Comparison of ENCODE assay signal across 1 cellular context in the genomic region with DNA sequence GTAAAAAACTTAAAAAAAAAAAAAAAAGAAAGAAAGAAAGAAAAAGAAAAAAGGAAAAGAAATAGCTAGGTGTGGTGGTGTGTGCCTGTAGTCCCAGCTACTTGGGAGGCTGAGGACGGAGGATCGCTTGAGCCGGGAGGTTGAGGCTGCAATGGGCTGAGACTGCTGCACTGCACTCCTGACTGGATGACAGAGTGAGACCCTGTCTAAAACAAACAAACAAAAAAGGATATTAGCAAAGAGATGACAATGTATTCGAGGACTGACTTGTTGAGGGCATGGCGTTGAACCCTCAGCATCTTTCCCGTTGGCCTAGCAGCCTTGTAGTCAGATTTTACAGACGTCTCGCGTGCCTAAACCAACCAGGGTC.
TF ChIP-seq lines count a peak whose summit lies in the region.

No MANE protein-coding gene starts in this region.

TF ChIP-seq in HepG2, 621 proteins besides CTCF, POLR2A, EP300 and RAD21:
- 0 out of 2 replicates have a peak, but pooled peaks have one; percentile 15 for TF ChIP-seq ZMAT3 (CRISPR knock-in tag; conservative IDR thresholded peaks at IDR 0.05)
- TF ChIP-seq MXD4 (CRISPR knock-in tag; IDR thresholded peaks at IDR 0.05): no peak
- no peak for TF ChIP-seq ZNF674 (CRISPR knock-in tag; IDR thresholded peaks at IDR 0.05; ENCODE audit: low read depth)
- TF ChIP-seq, protein P1, sequence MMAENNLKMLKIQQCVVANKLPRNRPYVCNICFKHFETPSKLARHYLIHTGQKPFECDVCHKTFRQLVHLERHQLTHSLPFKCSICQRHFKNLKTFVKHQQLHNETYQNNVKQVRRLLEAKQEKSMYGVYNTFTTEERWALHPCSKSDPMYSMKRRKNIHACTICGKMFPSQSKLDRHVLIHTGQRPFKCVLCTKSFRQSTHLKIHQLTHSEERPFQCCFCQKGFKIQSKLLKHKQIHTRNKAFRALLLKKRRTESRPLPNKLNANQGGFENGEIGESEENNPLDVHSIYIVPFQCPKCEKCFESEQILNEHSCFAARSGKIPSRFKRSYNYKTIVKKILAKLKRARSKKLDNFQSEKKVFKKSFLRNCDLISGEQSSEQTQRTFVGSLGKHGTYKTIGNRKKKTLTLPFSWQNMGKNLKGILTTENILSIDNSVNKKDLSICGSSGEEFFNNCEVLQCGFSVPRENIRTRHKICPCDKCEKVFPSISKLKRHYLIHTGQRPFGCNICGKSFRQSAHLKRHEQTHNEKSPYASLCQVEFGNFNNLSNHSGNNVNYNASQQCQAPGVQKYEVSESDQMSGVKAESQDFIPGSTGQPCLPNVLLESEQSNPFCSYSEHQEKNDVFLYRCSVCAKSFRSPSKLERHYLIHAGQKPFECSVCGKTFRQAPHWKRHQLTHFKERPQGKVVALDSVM (CRISPR knock-in tag; IDR thresholded peaks at IDR 0.05): peak; percentile 98
- TF ChIP-seq, protein P2, sequence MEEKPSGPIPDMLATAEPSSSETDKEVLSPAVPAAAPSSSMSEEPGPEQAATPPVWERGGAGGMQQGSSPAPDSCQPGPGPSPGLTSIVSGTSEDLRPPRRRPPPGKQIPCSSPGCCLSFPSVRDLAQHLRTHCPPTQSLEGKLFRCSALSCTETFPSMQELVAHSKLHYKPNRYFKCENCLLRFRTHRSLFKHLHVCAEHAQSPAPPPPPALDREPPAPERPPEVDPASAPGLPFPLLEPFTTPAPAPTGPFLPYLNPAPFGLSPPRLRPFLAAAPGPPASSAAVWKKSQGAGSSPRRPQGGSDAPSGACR (CRISPR knock-in tag; IDR thresholded peaks at IDR 0.05): peak; percentile 36; the same call in 1 of the 2 replicates
- 0 out of 2 replicates have a peak, but pooled peaks have one; percentile 29 for TF ChIP-seq ZNF703 (CRISPR knock-in tag; IDR thresholded peaks at IDR 0.05; ENCODE audit: borderline replicate concordance)
- peak; percentile 29; the same call in 1 of the 2 replicates for TF ChIP-seq KDM1A (CRISPR knock-in tag; IDR thresholded peaks at IDR 0.05)
- TF ChIP-seq ZNF737 (CRISPR knock-in tag; IDR thresholded peaks at IDR 0.05; ENCODE audit: borderline replicate concordance): 0 out of 2 replicates have a peak, but pooled peaks have one; percentile 30
- TF ChIP-seq ZNF460 (CRISPR knock-in tag; IDR thresholded peaks at IDR 0.05; ENCODE audit: borderline replicate concordance): peak; percentile 19; the same call in 1 of the 2 replicates
- no peak for TF ChIP-seq ZNF747 (CRISPR knock-in tag; IDR thresholded peaks at IDR 0.05; ENCODE audit: borderline replicate concordance)
- TF ChIP-seq GTF3A (CRISPR knock-in tag; conservative IDR thresholded peaks at IDR 0.05): no peak
- TF ChIP-seq ZNF512B (CRISPR knock-in tag; IDR thresholded peaks at IDR 0.05; ENCODE audit: borderline replicate concordance): no peak
- 0 out of 2 replicates have a peak, but pooled peaks have one; percentile 56 for TF ChIP-seq ZNF296 (CRISPR knock-in tag; conservative IDR thresholded peaks at IDR 0.05)
- no peak for TF ChIP-seq ZNF441 (CRISPR knock-in tag; IDR thresholded peaks at IDR 0.05; ENCODE audit: borderline replicate concordance)
- peak; percentile 5; the same call in 1 of the 2 replicates for TF ChIP-seq HDAC1 (CRISPR knock-in tag; IDR thresholded peaks at IDR 0.05)
- 0 out of 2 replicates have a peak, but pooled peaks have one; percentile 5 for TF ChIP-seq SP2 (CRISPR knock-in tag; IDR thresholded peaks at IDR 0.05)
- TF ChIP-seq HIC2 (CRISPR knock-in tag; IDR thresholded peaks at IDR 0.05; ENCODE audit: low read depth): 0 out of 2 replicates have a peak, but pooled peaks have one; percentile 33
- TF ChIP-seq JUN (CRISPR knock-in tag; IDR thresholded peaks at IDR 0.05): no peak
- TF ChIP-seq LCORL (IDR thresholded peaks at IDR 0.05): no peak
- TF ChIP-seq LCORL (CRISPR knock-in tag; IDR thresholded peaks at IDR 0.05): peak; percentile 40; the same call in 1 of the 2 replicates
- TF ChIP-seq, protein P3, sequence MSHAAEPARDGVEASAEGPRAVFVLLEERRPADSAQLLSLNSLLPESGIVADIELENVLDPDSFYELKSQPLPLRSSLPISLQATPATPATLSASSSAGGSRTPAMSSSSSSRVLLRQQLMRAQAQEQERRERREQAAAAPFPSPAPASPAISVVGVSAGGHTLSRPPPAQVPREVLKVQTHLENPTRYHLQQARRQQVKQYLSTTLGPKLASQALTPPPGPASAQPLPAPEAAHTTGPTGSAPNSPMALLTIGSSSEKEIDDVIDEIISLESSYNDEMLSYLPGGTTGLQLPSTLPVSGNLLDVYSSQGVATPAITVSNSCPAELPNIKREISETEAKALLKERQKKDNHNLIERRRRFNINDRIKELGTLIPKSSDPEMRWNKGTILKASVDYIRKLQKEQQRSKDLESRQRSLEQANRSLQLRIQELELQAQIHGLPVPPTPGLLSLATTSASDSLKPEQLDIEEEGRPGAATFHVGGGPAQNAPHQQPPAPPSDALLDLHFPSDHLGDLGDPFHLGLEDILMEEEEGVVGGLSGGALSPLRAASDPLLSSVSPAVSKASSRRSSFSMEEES (CRISPR knock-in tag; IDR thresholded peaks at IDR 0.05): peak; percentile 8; the same call in 1 of the 2 replicates
- no peak for TF ChIP-seq ZNF713 (CRISPR knock-in tag; IDR thresholded peaks at IDR 0.05)
- no peak for TF ChIP-seq ZNF10 (CRISPR knock-in tag; IDR thresholded peaks at IDR 0.05; ENCODE audit: borderline replicate concordance, low read depth)
